8 cellular contexts compared by ENCODE assay signal in the genomic region with DNA sequence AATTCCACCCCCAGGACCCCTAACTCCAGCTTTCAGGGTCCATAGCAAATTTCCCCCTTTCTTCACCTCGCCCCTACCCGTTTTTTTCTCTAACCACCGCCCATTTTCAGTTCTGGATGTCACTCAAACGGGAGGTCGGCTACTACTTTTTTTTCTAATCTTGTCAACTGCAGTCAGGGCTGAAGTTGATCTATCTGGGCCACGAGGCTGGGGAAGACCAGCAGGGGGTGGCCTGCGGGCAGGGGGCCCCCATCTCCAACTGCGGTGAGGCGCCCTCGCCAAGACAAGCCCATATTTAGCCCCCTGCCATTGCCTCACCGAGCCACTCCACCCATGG.
A peak's percentile ranks its signal among the peaks of the same experiment; 100 is the strongest.
DNase-seq lines count a peak whose midpoint lies in the region; ATAC-seq lines count a peak whose summit lies in the region.

No MANE protein-coding gene starts in this region.

- no peaks in the 10 kb centered on the region for H3K36me3 Mint-ChIP-seq in activated T-cell treated with anti-CD3 and anti-CD28 coated beads, Interleukin-2, amount 50 U/mL, for 24 hours (ENCODE audit: low read depth)
- no peaks in the 10 kb centered on the region for H3K36me3 Mint-ChIP-seq in stimulated activated naive B cell treated with anti-CD40 and anti-IgM and Interleukin-4, amounts not matched to agents 10 μg/mL and 1 μg/mL and 100 μg/mL, for 72 hours

- DNase-seq in activated T-cell treated with anti-CD3 and anti-CD28 coated beads, Interleukin-2, amount 50 U/mL, for 24 hours = no peak
- no peak for DNase-seq in activated T-cell treated with anti-CD3 and anti-CD28 coated beads, Interleukin-2, amount 50 U/mL, for 1 hour
- DNase-seq in SKM-1 treated with dmso at 0.1 percent for 144 hours (lab: John Stamatoyannopoulos, UW; ENCODE audit: unreplicated experiment) = peak; percentile 48
- peak; percentile 28 for DNase-seq in globus pallidus (ENCODE audit: low spot score)
- DNase-seq in stimulated activated naive B cell treated with anti-CD40 and anti-IgM and Interleukin-4, amounts not matched to agents 10 μg/mL and 1 μg/mL and 100 μg/mL, for 72 hours = no peak
- DNase-seq in activated CD8-positive, alpha-beta memory T cell treated with anti-CD3 and anti-CD28 coated beads, Interleukin-2, amount 50 U/mL, for 48 hours = no peak
- DNase-seq in GDM1 (lab: John Stamatoyannopoulos, UW) = no peak

- peak overlapping the region; percentile 76 for H3K4me3 Mint-ChIP-seq in activated T-cell treated with anti-CD3 and anti-CD28 coated beads, Interleukin-2, amount 50 U/mL, for 24 hours
- H3K4me3 Mint-ChIP-seq in stimulated activated naive B cell treated with anti-CD40 and anti-IgM and Interleukin-4, amounts not matched to agents 10 μg/mL and 1 μg/mL and 100 μg/mL, for 72 hours = peak overlapping the region; percentile 87 to 89

- H3K9me3 Mint-ChIP-seq in activated T-cell treated with anti-CD3 and anti-CD28 coated beads, Interleukin-2, amount 50 U/mL, for 24 hours = no peaks in the 10 kb centered on the region
- H3K9me3 Mint-ChIP-seq in stimulated activated naive B cell treated with anti-CD40 and anti-IgM and Interleukin-4, amounts not matched to agents 10 μg/mL and 1 μg/mL and 100 μg/mL, for 72 hours = no peaks in the 10 kb centered on the region

- peak; percentile 32 for ATAC-seq in HG02870 (IDR thresholded peaks at IDR 0.05; ENCODE audit: unreplicated experiment)
- peak; percentile 36 to 49 for ATAC-seq in stimulated activated naive B cell treated with anti-CD40 and anti-IgM and Interleukin-4, amounts not matched to agents 10 μg/mL and 1 μg/mL and 100 μg/mL, for 72 hours (replicated peaks)

- H3K27ac Mint-ChIP-seq in activated T-cell treated with anti-CD3 and anti-CD28 coated beads, Interleukin-2, amount 50 U/mL, for 24 hours = no peak overlapping the region
- peak overlapping the region; percentile 10 for H3K27ac Mint-ChIP-seq in stimulated activated naive B cell treated with anti-CD40 and anti-IgM and Interleukin-4, amounts not matched to agents 10 μg/mL and 1 μg/mL and 100 μg/mL, for 72 hours

- peaks cover 13% of the 10 kb centered on the region for H3K4me1 Mint-ChIP-seq in activated T-cell treated with anti-CD3 and anti-CD28 coated beads, Interleukin-2, amount 50 U/mL, for 24 hours (ENCODE audit: low read depth)
- peaks cover 8 to 15% of the 10 kb centered on the region in 2 donors for H3K4me1 Mint-ChIP-seq in stimulated activated naive B cell treated with anti-CD40 and anti-IgM and Interleukin-4, amounts not matched to agents 10 μg/mL and 1 μg/mL and 100 μg/mL, for 72 hours

- peaks cover 67% of the 10 kb centered on the region for H3K27me3 Mint-ChIP-seq in activated T-cell treated with anti-CD3 and anti-CD28 coated beads, Interleukin-2, amount 50 U/mL, for 24 hours
- H3K27me3 Mint-ChIP-seq in stimulated activated naive B cell treated with anti-CD40 and anti-IgM and Interleukin-4, amounts not matched to agents 10 μg/mL and 1 μg/mL and 100 μg/mL, for 72 hours = peaks cover 32 to 35% of the 10 kb centered on the region in 2 donors

Comparison
In these comparisons a context has a peak if more than half of its experiments do, and no peak if none do; other contexts are left out.
1. DNase-seq: peak in SKM-1 treated with dmso at 0.1 percent for 144 hours (single experiment) and globus pallidus (single experiment); none in activated T-cell treated with anti-CD3 and anti-CD28 coated beads, Interleukin-2, amount 50 U/mL, for 24 hours (single experiment), activated T-cell treated with anti-CD3 and anti-CD28 coated beads, Interleukin-2, amount 50 U/mL, for 1 hour (single experiment), stimulated activated naive B cell treated with anti-CD40 and anti-IgM and Interleukin-4, amounts not matched to agents 10 μg/mL and 1 μg/mL and 100 μg/mL, for 72 hours (single experiment), activated CD8-positive, alpha-beta memory T cell treated with anti-CD3 and anti-CD28 coated beads, Interleukin-2, amount 50 U/mL, for 48 hours (single experiment) and GDM1 (single experiment).